11 cellular contexts compared by ENCODE assay signal in genomic region chr6:12369781-12370262, GRCh38.
A peak's percentile ranks its signal among the peaks of the same experiment; 100 is the strongest.
DNase-seq lines count a peak whose midpoint lies in the region; ATAC-seq and TF ChIP-seq lines count a peak whose summit lies in the region.
"Had no signal": no experiment of that assay in that cellular context is flagged by ENCODE, and none has a peak within 500 bp of the region (broad histone marks: within the 10 kb centered on the region; RNA-seq: fewer than 3 reads in every experiment).

No MANE protein-coding gene starts in this region.

- ATAC-seq in GM19468 (IDR thresholded peaks at IDR 0.05; ENCODE audit: extremely low read depth, unreplicated experiment) = peak; percentile 53
- peak; percentile 62 for ATAC-seq in HG03280 (IDR thresholded peaks at IDR 0.05; ENCODE audit: unreplicated experiment)
- ATAC-seq in left ventricle myocardium superior = peak; percentile 45

- H3K27ac ChIP-seq in dorsolateral prefrontal cortex = no peak overlapping the region
- H3K27ac ChIP-seq: skin epidermis, thyroid gland had no signal

- peaks cover 0 to 20% (median 0%) of the 10 kb centered on the region in 45 donors for H3K27me3 ChIP-seq in dorsolateral prefrontal cortex
- H3K27me3 ChIP-seq: thyroid gland had no signal

- TF ChIP-seq CTCF in GM12873 (IDR thresholded peaks at IDR 0.05; ENCODE audit: insufficient read depth, low read depth, low read length, missing control alignments) (peak; percentile 26), dorsolateral prefrontal cortex (IDR thresholded peaks at IDR 0.05 in 54 of 56, conservative IDR thresholded peaks at IDR 0.05 in 2 of 56; ENCODE audit: low read depth in 1 of 56, partially characterized antibody in 56 of 56) (no peak)

- no peak for DNase-seq in left ventricle myocardium superior
- no peak for DNase-seq in NCI-H2081 treated with DMSO at 0.1 percent for 48 hours (lab: John Stamatoyannopoulos, UW)
- no peak for DNase-seq in activated gamma-delta T cell (lab: John Stamatoyannopoulos, UW)
- no peak for DNase-seq in COLO668 (lab: John Stamatoyannopoulos, UW; ENCODE audit: unreplicated experiment)
- no peak for DNase-seq in dorsolateral prefrontal cortex
- DNase-seq: DND-41, thyroid gland had no signal

- no peak overlapping the region for H3K4me3 ChIP-seq in dorsolateral prefrontal cortex
- H3K4me3 ChIP-seq: skin epidermis, thyroid gland had no signal

- intact Hi-C loops in left ventricle myocardium superior (cut with micrococcal nuclease) = no loop called here
- intact Hi-C loops in dorsolateral prefrontal cortex (cut with DNase I) = no loop called here
